1 cellular context compared by ENCODE assay signal in genomic region chr1:212255705-212256307, GRCh38.
TF ChIP-seq lines count a peak whose summit lies in the region.

No MANE protein-coding gene starts in this region.

TF ChIP-seq in HepG2, 621 proteins besides CTCF, POLR2A, EP300 and RAD21 (continued from another document and continues in another):
- TF ChIP-seq REST (IDR thresholded peaks at IDR 0.05; ENCODE audit: borderline replicate concordance in 1 of 2, low read depth in 1 of 2, low read length in 2 of 2): 0 out of 4 replicates have a peak, but pooled peaks of 1 of the 2 experiments have one; percentile 32
- TF ChIP-seq KAT7 (CRISPR knock-in tag; IDR thresholded peaks at IDR 0.05; ENCODE audit: borderline replicate concordance): no peak; the same call in 1 of the 2 replicates
- no peak for TF ChIP-seq FOXP1 (IDR thresholded peaks at IDR 0.05)
- peak; percentile 72 for TF ChIP-seq FOXP1 (CRISPR knock-in tag; IDR thresholded peaks at IDR 0.05)
- TF ChIP-seq ZSCAN31 (CRISPR knock-in tag; IDR thresholded peaks at IDR 0.05; ENCODE audit: low read depth): 0 out of 2 replicates have a peak, but pooled peaks have one; percentile 53
- no peak for TF ChIP-seq ZNF775 (CRISPR knock-in tag; IDR thresholded peaks at IDR 0.05; ENCODE audit: borderline replicate concordance)
- no peak for TF ChIP-seq ZBTB49 (CRISPR knock-in tag; IDR thresholded peaks at IDR 0.05; ENCODE audit: borderline replicate concordance)
- peak; percentile 65 for TF ChIP-seq REPIN1 (CRISPR knock-in tag; IDR thresholded peaks at IDR 0.05; ENCODE audit: borderline replicate concordance, low read depth)
- TF ChIP-seq PRMT3 (CRISPR knock-in tag; IDR thresholded peaks at IDR 0.05; ENCODE audit: borderline replicate concordance, low read depth): no peak
- TF ChIP-seq ZBED4 (CRISPR knock-in tag; IDR thresholded peaks at IDR 0.05; ENCODE audit: borderline replicate concordance): no peak
- no peak for TF ChIP-seq XRCC5 (optimal IDR thresholded peaks at IDR 0.05; ENCODE audit: low read length)
- no peak for TF ChIP-seq NFYB (CRISPR knock-in tag; IDR thresholded peaks at IDR 0.05)
- TF ChIP-seq HES4 (CRISPR knock-in tag; IDR thresholded peaks at IDR 0.05; ENCODE audit: borderline replicate concordance): no peak
- TF ChIP-seq ZNF543 (CRISPR knock-in tag; IDR thresholded peaks at IDR 0.05): no peak
- TF ChIP-seq ATF3 (CRISPR knock-in tag; IDR thresholded peaks at IDR 0.05): no peak; the same call in 1 of the 2 replicates
- 0 out of 2 replicates have a peak, but pooled peaks have one; percentile 56 for TF ChIP-seq HMGXB3 (CRISPR knock-in tag; IDR thresholded peaks at IDR 0.05; ENCODE audit: borderline replicate concordance)
- no peak for TF ChIP-seq TOE1 (CRISPR knock-in tag; IDR thresholded peaks at IDR 0.05)
- TF ChIP-seq AHDC1 (CRISPR knock-in tag; IDR thresholded peaks at IDR 0.05; ENCODE audit: borderline replicate concordance): peak; percentile 82; the same call in 1 of the 2 replicates
- TF ChIP-seq ZNF556 (CRISPR knock-in tag; IDR thresholded peaks at IDR 0.05; ENCODE audit: borderline replicate concordance): no peak
- no peak for TF ChIP-seq CENPBD1 (CRISPR knock-in tag; IDR thresholded peaks at IDR 0.05; ENCODE audit: borderline replicate concordance, low read depth)
- TF ChIP-seq LRRFIP1 (CRISPR knock-in tag; conservative IDR thresholded peaks at IDR 0.05): no peak
- TF ChIP-seq CC2D1A (CRISPR knock-in tag; IDR thresholded peaks at IDR 0.05): no peak
- TF ChIP-seq CCDC6 (CRISPR knock-in tag; IDR thresholded peaks at IDR 0.05): no peak
- no peak for TF ChIP-seq ZFP41 (CRISPR knock-in tag; IDR thresholded peaks at IDR 0.05; ENCODE audit: borderline replicate concordance)
